8 cellular contexts compared by ENCODE assay signal in the genomic region with DNA sequence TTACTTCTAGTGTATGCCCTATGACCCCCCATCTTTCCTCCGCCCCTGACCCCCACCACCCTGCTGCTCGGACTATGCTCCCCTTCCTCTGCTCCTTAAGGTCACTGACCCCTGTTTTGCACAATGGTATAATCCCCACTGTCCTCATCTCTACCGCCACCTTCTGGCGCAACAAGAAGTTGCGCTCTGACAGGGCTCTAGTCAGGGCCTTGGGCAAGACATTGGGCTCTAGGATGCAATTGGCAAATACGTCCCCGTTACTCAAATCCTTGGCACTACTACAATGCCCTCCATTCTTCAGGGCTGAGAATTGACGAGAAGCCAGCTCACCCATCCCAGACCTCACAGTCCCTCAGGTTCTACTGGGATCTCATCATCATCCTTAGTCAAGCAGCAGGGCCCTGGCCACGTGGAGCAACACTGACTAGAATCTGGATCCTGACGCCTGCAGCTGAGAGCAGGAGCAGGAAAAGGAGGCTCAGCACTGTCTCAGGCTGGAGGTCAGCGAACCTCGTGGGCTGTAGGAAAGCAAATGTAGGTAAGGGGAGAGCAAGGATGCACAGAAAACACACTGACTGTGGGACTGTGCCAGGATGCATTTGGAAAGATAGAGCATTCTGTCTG. TPM values are rescaled to one million over a fixed set of nuclear protein-coding genes. Genes with fewer than 3 reads are reported as not detected.
A peak's percentile ranks its signal among the peaks of the same experiment; 100 is the strongest.
DNase-seq lines count a peak whose midpoint lies in the region; ATAC-seq and TF ChIP-seq lines count a peak whose summit lies in the region.

No MANE protein-coding gene starts in this region.

- ATAC-seq in GM18508 (IDR thresholded peaks at IDR 0.05; ENCODE audit: insufficient read depth, unreplicated experiment): peak; percentile 89
- peak; percentile 88 for ATAC-seq in HG02798 (IDR thresholded peaks at IDR 0.05; ENCODE audit: poor library complexity, unreplicated experiment)
- ATAC-seq in naive thymus-derived CD8-positive, alpha-beta T cell: peak; percentile 49 to 73

- peak overlapping the region in 2 of 10 donors; percentile 35 to 71 for H3K27ac Mint-ChIP-seq in naive thymus-derived CD8-positive, alpha-beta T cell

- H3K4me1 Mint-ChIP-seq in naive thymus-derived CD8-positive, alpha-beta T cell: peaks cover 0 to 4% (median under 1%) of the 10 kb centered on the region in 4 donors

- H3K9me3 Mint-ChIP-seq in naive thymus-derived CD8-positive, alpha-beta T cell: peaks cover 0 to 9% (median 2%) of the 10 kb centered on the region in 9 donors

- peaks cover 0 to 10% (median 0%) of the 10 kb centered on the region in 5 donors for H3K27me3 Mint-ChIP-seq in naive thymus-derived CD8-positive, alpha-beta T cell

- no peak for DNase-seq in AG09309 (ENCODE audit: low read depth)
- DNase-seq in NOMO-1 treated with DMSO at 0.1 percent for 48 hours (lab: John Stamatoyannopoulos, UW; ENCODE audit: unreplicated experiment): peak; percentile 12
- peak; percentile 14 for DNase-seq in cerebellar cortex (ENCODE audit: low spot score)
- DNase-seq in naive thymus-derived CD8-positive, alpha-beta T cell: peak in 4 of 10 donors; percentile 20 to 35 (median 26)
- DNase-seq in SW 1271 (lab: John Stamatoyannopoulos, UW): no peak
- no peak for DNase-seq in activated CD4-positive, CD25-positive, alpha-beta regulatory T cell treated with anti-CD3 and anti-CD28 coated beads, Interleukin-2, amount 50 U/mL, for 72 hours

- TF ChIP-seq CTCF in AG09309 (IDR thresholded peaks at IDR 0.05; ENCODE audit: control insufficient read depth, insufficient read depth, low read depth, low read length, missing control alignments): peak; percentile 19

- H3K4me3 ChIP-seq in AG09309 (ENCODE audit: control insufficient read depth, low read depth, low read length): no peak overlapping the region

- POLR2A ChIA-PET in naive thymus-derived CD8-positive, alpha-beta T cell (lab: Charles Lee): interaction anchor here (1.2 kb wide), 1 partner anchor 67 kb away, joined by 4 read pairs; no protein-coding TSS in a partner anchor

- H3K4me3 Mint-ChIP-seq in naive thymus-derived CD8-positive, alpha-beta T cell: peak overlapping the region in 4 of 10 donors; percentile 20 to 71 (median 50)

- peaks cover 0 to 6% (median 0%) of the 10 kb centered on the region in 3 donors for H3K36me3 Mint-ChIP-seq in naive thymus-derived CD8-positive, alpha-beta T cell

RNA-seq across cellular contexts. Expression of gene LRIT2, which starts 10.6 kb away (rescaled TPM):
- total RNA-seq in naive thymus-derived CD8-positive, alpha-beta T cell: not detected
- not detected for polyA plus RNA-seq in naive thymus-derived CD8-positive, alpha-beta T cell

RNA-seq across cellular contexts. Expression of gene CDHR1, which starts 20.4 kb away (rescaled TPM):
- under 1 TPM; 0.29 to 0.80 TPM for total RNA-seq in naive thymus-derived CD8-positive, alpha-beta T cell
- under 1 TPM; 0.16 to 0.43 (median 0.24) TPM for polyA plus RNA-seq in naive thymus-derived CD8-positive, alpha-beta T cell

RNA-seq across cellular contexts. Expression of gene LRIT1, which starts 26.6 kb away (rescaled TPM):
- not detected for total RNA-seq in naive thymus-derived CD8-positive, alpha-beta T cell
- polyA plus RNA-seq in naive thymus-derived CD8-positive, alpha-beta T cell: not detected

RNA-seq across cellular contexts. Expression of gene RGR, which starts 30.1 kb away (rescaled TPM):
- not detected for total RNA-seq in naive thymus-derived CD8-positive, alpha-beta T cell
- polyA plus RNA-seq in naive thymus-derived CD8-positive, alpha-beta T cell: not detected

RNA-seq across cellular contexts. Expression of gene GPR15LG, which starts 41.1 kb away (rescaled TPM):
- total RNA-seq in naive thymus-derived CD8-positive, alpha-beta T cell: not detected
- polyA plus RNA-seq in naive thymus-derived CD8-positive, alpha-beta T cell: not detected

Comparison
In these comparisons a context has a peak if more than half of its experiments do, and no peak if none do; other contexts are left out.
1. DNase-seq: peak in NOMO-1 treated with DMSO at 0.1 percent for 48 hours (single experiment) and cerebellar cortex (single experiment); none in AG09309 (single experiment), SW 1271 (0 of 2) and activated CD4-positive, CD25-positive, alpha-beta regulatory T cell treated with anti-CD3 and anti-CD28 coated beads, Interleukin-2, amount 50 U/mL, for 72 hours (single experiment).
2. Peak in every context shown above with its lines, with median percentiles within 50 percentile points of each other: ATAC-seq.